11 cellular contexts compared by ENCODE assay signal in the genomic region with DNA sequence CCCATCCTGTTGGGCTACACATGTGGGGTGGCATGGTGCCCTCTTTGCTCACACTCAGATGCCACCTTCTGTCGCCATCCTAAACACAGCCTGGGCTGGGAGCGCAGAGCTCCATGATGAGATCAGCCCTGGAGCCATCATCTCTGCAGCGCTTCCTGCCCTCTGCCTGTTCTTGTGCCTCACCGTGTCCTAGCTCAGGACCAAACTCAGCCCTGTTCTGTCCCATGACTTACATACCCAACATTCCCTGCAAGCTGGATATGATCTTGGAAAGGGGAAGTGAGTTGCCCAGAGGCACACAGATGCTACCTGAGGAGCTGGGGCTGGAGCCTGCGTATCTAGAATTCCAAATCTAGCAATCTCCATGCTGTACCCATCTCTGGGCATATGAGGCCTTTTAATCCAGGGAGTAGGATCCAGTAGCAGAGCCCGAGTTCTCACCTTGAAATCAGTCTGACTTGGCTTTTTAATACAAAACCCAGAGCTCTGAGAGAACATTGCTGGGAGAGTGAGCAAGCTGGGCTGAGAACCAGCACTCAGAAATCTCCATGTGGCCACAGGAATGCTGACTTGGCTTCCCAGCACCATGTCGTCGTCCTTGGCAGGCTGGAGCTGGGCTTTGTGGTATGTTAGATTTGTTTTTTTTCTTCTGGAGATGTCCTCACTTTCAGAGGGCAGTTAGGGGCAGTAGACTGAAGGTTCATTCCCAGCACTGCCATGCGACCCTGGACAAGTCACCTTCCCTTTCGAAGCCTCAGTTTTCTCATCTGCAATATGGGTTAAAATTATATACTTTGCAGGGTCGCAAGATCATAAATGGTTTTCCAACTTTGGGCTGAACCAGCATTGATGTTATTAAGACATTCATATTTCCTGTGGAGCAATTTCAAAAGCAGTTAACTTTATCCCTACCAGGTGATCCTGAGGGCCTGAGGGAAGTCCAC. TPM values are rescaled to one million over a fixed set of nuclear protein-coding genes. Genes with fewer than 3 reads are reported as not detected.
DNase-seq lines count a peak whose midpoint lies in the region; ATAC-seq, FAIRE-seq and TF ChIP-seq lines count a peak whose summit lies in the region.
"Had no signal": no experiment of that assay in that cellular context is flagged by ENCODE, and none has a peak within 500 bp of the region (broad histone marks: within the 10 kb centered on the region; RNA-seq: fewer than 3 reads in every experiment).

No MANE protein-coding gene starts in this region.

- H3K36me3 ChIP-seq in kidney epithelial cell (ENCODE audit: control insufficient read depth, insufficient read depth, low read length) = no peaks in the 10 kb centered on the region

- ATAC-seq in GM19351 (IDR thresholded peaks at IDR 0.05; ENCODE audit: unreplicated experiment) = no peak
- ATAC-seq: natural killer cell treated with Interleukin-12 subunit alpha and Interleukin-12 subunit beta and Interleukin-15 and Interleukin-18, amount 100 ng/mL, for 72 hours had no signal

- no peaks in the 10 kb centered on the region for H3K36me3 Mint-ChIP-seq in brain
- H3K36me3 Mint-ChIP-seq in activated naive CD4-positive, alpha-beta T cell treated with anti-CD3 and anti-CD28 coated beads, Interleukin-2, amount 10 ng/mL, durations not matched to agents 7 days and 5 days = no peaks in the 10 kb centered on the region
- H3K36me3 Mint-ChIP-seq: natural killer cell treated with Interleukin-12 subunit alpha and Interleukin-12 subunit beta and Interleukin-15 and Interleukin-18, amount 100 ng/mL, for 72 hours had no signal

- H3K27ac Mint-ChIP-seq in brain = no peak overlapping the region
- no peak overlapping the region for H3K27ac Mint-ChIP-seq in activated naive CD4-positive, alpha-beta T cell treated with anti-CD3 and anti-CD28 coated beads, Interleukin-2, amount 10 ng/mL, durations not matched to agents 7 days and 5 days
- H3K27ac Mint-ChIP-seq: natural killer cell treated with Interleukin-12 subunit alpha and Interleukin-12 subunit beta and Interleukin-15 and Interleukin-18, amount 100 ng/mL, for 72 hours had no signal

- DNase-seq in H54 (ENCODE audit: insufficient read length, low spot score) (peak; percentile 49), kidney epithelial cell (ENCODE audit: low read depth) (peak; percentile 85), stromal cell of bone marrow (ENCODE audit: low read depth) (peak; percentile 95), HPDE6-E6E7 (ENCODE audit: extremely low spot score) (no peak)
- DNase-seq in central memory CD4-positive, alpha-beta T cell = no peak
- DNase-seq in activated naive CD4-positive, alpha-beta T cell treated with anti-CD3 and anti-CD28 coated beads, Interleukin-2, amount 10 ng/mL, durations not matched to agents 7 days and 5 days = no peak
- DNase-seq: effector memory CD4-positive, alpha-beta T cell; stimulated activated CD8-positive, alpha-beta memory T cell treated with anti-CD3 and anti-CD28 coated beads, Interleukin-4, amount 100 ng/mL, for 48 hours had no signal

- peaks cover 21% of the 10 kb centered on the region for H3K4me1 Mint-ChIP-seq in brain
- peaks cover 4% of the 10 kb centered on the region for H3K4me1 Mint-ChIP-seq in activated naive CD4-positive, alpha-beta T cell treated with anti-CD3 and anti-CD28 coated beads, Interleukin-2, amount 10 ng/mL, durations not matched to agents 7 days and 5 days

- peaks cover 0 to 4% (median 0%) of the 10 kb centered on the region in 5 experiments for H3K9me3 Mint-ChIP-seq in brain
- no peaks in the 10 kb centered on the region for H3K9me3 Mint-ChIP-seq in activated naive CD4-positive, alpha-beta T cell treated with anti-CD3 and anti-CD28 coated beads, Interleukin-2, amount 10 ng/mL, durations not matched to agents 7 days and 5 days
- H3K9me3 Mint-ChIP-seq: natural killer cell treated with Interleukin-12 subunit alpha and Interleukin-12 subunit beta and Interleukin-15 and Interleukin-18, amount 100 ng/mL, for 72 hours had no signal

- CTCF ChIA-PET in activated naive CD4-positive, alpha-beta T cell treated with anti-CD3 and anti-CD28 coated beads, Interleukin-2, amount 10 ng/mL, durations not matched to agents 7 days and 5 days (lab: Charles Lee) = interaction anchor here (0.6 to 1.9 kb wide), 7 partner anchors 10 to 1115 kb away, joined by 3 to 6 read pairs (median 3); no protein-coding TSS in a partner anchor

- TF ChIP-seq POLR2A in H54 (IDR thresholded peaks at IDR 0.05; ENCODE audit: low read depth, low read length) = no peak

- peak overlapping the region in 4 of 5 experiments; percentile 12 to 75 (median 56) for H3K4me3 Mint-ChIP-seq in brain
- H3K4me3 Mint-ChIP-seq in activated naive CD4-positive, alpha-beta T cell treated with anti-CD3 and anti-CD28 coated beads, Interleukin-2, amount 10 ng/mL, durations not matched to agents 7 days and 5 days = no peak overlapping the region
- H3K4me3 Mint-ChIP-seq: natural killer cell treated with Interleukin-12 subunit alpha and Interleukin-12 subunit beta and Interleukin-15 and Interleukin-18, amount 100 ng/mL, for 72 hours had no signal

- peaks cover 29% of the 10 kb centered on the region for H3K27me3 Mint-ChIP-seq in brain
- H3K27me3 Mint-ChIP-seq in activated naive CD4-positive, alpha-beta T cell treated with anti-CD3 and anti-CD28 coated beads, Interleukin-2, amount 10 ng/mL, durations not matched to agents 7 days and 5 days = peaks cover 80% of the 10 kb centered on the region

- no peak overlapping the region for H3K4me3 ChIP-seq in kidney epithelial cell (ENCODE audit: low read depth, low read length)

- H3K27me3 ChIP-seq in kidney epithelial cell (ENCODE audit: control insufficient read depth, insufficient read depth, low read length) = peaks cover 22% of the 10 kb centered on the region

- no peak for FAIRE-seq in H54 (lab: Jason Lieb, UNC)

- TF ChIP-seq CTCF in brain (conservative IDR thresholded peaks at IDR 0.05) = no peak
- no peak for TF ChIP-seq CTCF in kidney epithelial cell (IDR thresholded peaks at IDR 0.05; ENCODE audit: insufficient read depth, low read length, poor library complexity, severe bottlenecking)

RNA-seq across cellular contexts. Expression of a gene that starts 2.6 kb away (rescaled TPM):
- 13.8 TPM for polyA plus RNA-seq in brain (ENCODE audit: insufficient read depth, low read depth, low replicate concordance)
- 5.1 and 7.3 TPM in 2 replicates for total RNA-seq in kidney epithelial cell
- total RNA-seq: natural killer cell treated with Interleukin-12 subunit alpha and Interleukin-12 subunit beta and Interleukin-15 and Interleukin-18, amount 100 ng/mL, for 72 hours had no signal

Comparison
In these comparisons a context has a peak if more than half of its experiments do, and no peak if none do; other contexts are left out.
1. DNase-seq: peak in H54 (single experiment), kidney epithelial cell (single experiment) and stromal cell of bone marrow (single experiment); none in central memory CD4-positive, alpha-beta T cell (single experiment), activated naive CD4-positive, alpha-beta T cell treated with anti-CD3 and anti-CD28 coated beads, Interleukin-2, amount 10 ng/mL, durations not matched to agents 7 days and 5 days (single experiment) and HPDE6-E6E7 (single experiment).